22 cellular contexts compared by ENCODE assay signal in genomic region chr6:122005661-122006060, GRCh38.
DNase-seq lines count a peak whose midpoint lies in the region; ATAC-seq, FAIRE-seq and TF ChIP-seq lines count a peak whose summit lies in the region.
"Had no signal": no experiment of that assay in that cellular context is flagged by ENCODE, and none has a peak within 500 bp of the region (broad histone marks: within the 10 kb centered on the region; RNA-seq: fewer than 3 reads in every experiment).

No MANE protein-coding gene starts in this region.

- peak; percentile 1 for DNase-seq in GM23248
- DNase-seq in astrocyte (ENCODE audit: low read depth), result peak; percentile 11
- DNase-seq in smooth muscle cell (lab: John Stamatoyannopoulos, UW; ENCODE audit: unreplicated experiment), result no peak
- DNase-seq in right lobe of liver, result no peak
- DNase-seq: AML-193; CD4-positive, alpha-beta T cell; DMS53; KBM-7; MG63; NCI-H2029; NCI-H446; NCI-H524 treated with DMSO at 0.1 percent for 48 hours; NCI-H774; SIG-M5 had no signal

- H3K9me3 ChIP-seq in GM23248 (ENCODE audit: low read depth) (no peaks in the 10 kb centered on the region), astrocyte (ENCODE audit: insufficient read depth, low read depth, low read length) (no peaks in the 10 kb centered on the region), iPS-18a (ENCODE audit: control insufficient read depth, low read depth, low read length) (no peaks in the 10 kb centered on the region), smooth muscle cell (replicated peaks; ENCODE audit: low read depth) (no peaks in the 10 kb centered on the region), right lobe of liver (no peaks in the 10 kb centered on the region)
- H3K9me3 ChIP-seq: BLaER1 treated with 17β-estradiol and CSF1 and Interleukin-3, amounts not matched to agents 10 nM and 100 nM; MG63 had no signal

- H3F3A ChIP-seq in GM23248 (ENCODE audit: insufficient read depth) (peaks cover 19% of the 10 kb centered on the region), smooth muscle cell (ENCODE audit: low read depth) (no peaks in the 10 kb centered on the region)

- H4K20me1 ChIP-seq in GM23248 (ENCODE audit: insufficient read depth) (no peaks in the 10 kb centered on the region), astrocyte (ENCODE audit: insufficient read depth, low read length) (no peaks in the 10 kb centered on the region), smooth muscle cell (ENCODE audit: low read depth) (no peaks in the 10 kb centered on the region)
- H4K20me1 ChIP-seq: BLaER1 treated with 17β-estradiol and CSF1 and Interleukin-3, amounts not matched to agents 10 nM and 100 nM had no signal

- WGBS in GM23248 (ENCODE audit: low coverage in 1 of 2, low lambda C conversion rate in 2 of 2, missing lambda C conversion rate in 2 of 2), 2 experiments, result 60 to 66% methylated on average over 3 of the region's 3 CpGs
- WGBS in smooth muscle cell (ENCODE audit: low lambda C conversion rate), result 51% methylated on average over 3 of the region's 3 CpGs
- WGBS in right lobe of liver (ENCODE audit: insufficient coverage, low coverage, low lambda C conversion rate, missing lambda C conversion rate), result 28% methylated on average over 3 of the region's 3 CpGs

- in situ Hi-C loops in GM23248 (cut with MboI), result no loop called here

- H3K79me2 ChIP-seq in GM23248 (ENCODE audit: insufficient read depth) (no peaks in the 10 kb centered on the region), astrocyte (ENCODE audit: insufficient read depth, low read length) (no peaks in the 10 kb centered on the region), smooth muscle cell (ENCODE audit: low read depth) (no peaks in the 10 kb centered on the region)

- no peak overlapping the region for H3K27ac Mint-ChIP-seq in astrocyte (ENCODE audit: unreplicated experiment)
- H3K27ac Mint-ChIP-seq: CD4-positive, alpha-beta T cell had no signal

- H3K27me3 Mint-ChIP-seq in astrocyte (ENCODE audit: low read depth, unreplicated experiment), result peaks cover 3% of the 10 kb centered on the region

- 0 out of 2 replicates have a peak, but pooled peaks cover 7% of the 10 kb centered on the region for H3K9me2 ChIP-seq in GM23248 (ENCODE audit: insufficient read depth)

- H2AFZ ChIP-seq in GM23248 (peak overlapping the region; percentile 35), astrocyte (ENCODE audit: low read depth, low read length) (no peak overlapping the region), smooth muscle cell (ENCODE audit: low read depth) (peak overlapping the region; percentile 12)

- intact Hi-C loops in right lobe of liver (cut with DNase I), result no loop called here

- H3K4me2 ChIP-seq in GM23248 (ENCODE audit: unreplicated experiment), result peak overlapping the region; percentile 10
- H3K4me2 ChIP-seq in astrocyte (ENCODE audit: low read length), result peak overlapping the region; percentile 3
- peak overlapping the region; percentile 37 for H3K4me2 ChIP-seq in smooth muscle cell
- H3K4me2 ChIP-seq: BLaER1 treated with 17β-estradiol and CSF1 and Interleukin-3, amounts not matched to agents 10 nM and 100 nM had no signal

- peaks cover 39% of the 10 kb centered on the region for H3K4me1 ChIP-seq in GM23248 (ENCODE audit: insufficient read depth)
- peaks cover 6% of the 10 kb centered on the region for H3K4me1 ChIP-seq in astrocyte (ENCODE audit: insufficient read depth, low read length)
- peaks cover 41% of the 10 kb centered on the region for H3K4me1 ChIP-seq in iPS-18a (ENCODE audit: control insufficient read depth, low read depth, low read length)
- H3K4me1 ChIP-seq in smooth muscle cell (ENCODE audit: low read depth), result peaks cover 35% of the 10 kb centered on the region
- H3K4me1 ChIP-seq in right lobe of liver, result no peaks in the 10 kb centered on the region
- H3K4me1 ChIP-seq: BLaER1 treated with 17β-estradiol and CSF1 and Interleukin-3, amounts not matched to agents 10 nM and 100 nM had no signal

- TF ChIP-seq POLR2A in right lobe of liver (IDR thresholded peaks at IDR 0.05), result no peak

- H3K9ac ChIP-seq in GM23248, result no peak overlapping the region
- no peak overlapping the region for H3K9ac ChIP-seq in astrocyte (ENCODE audit: low read length)
- no peak overlapping the region for H3K9ac ChIP-seq in iPS-18a (ENCODE audit: low read length)
- H3K9ac ChIP-seq in smooth muscle cell (ENCODE audit: low read depth), result peak overlapping the region; percentile 10
- H3K9ac ChIP-seq: BLaER1 treated with 17β-estradiol and CSF1 and Interleukin-3, amounts not matched to agents 10 nM and 100 nM had no signal

- no peak overlapping the region for H3K4me3 ChIP-seq in GM23248
- H3K4me3 ChIP-seq in astrocyte (ENCODE audit: insufficient read depth, low read depth, low read length), result no peak overlapping the region
- H3K4me3 ChIP-seq in iPS-18a (ENCODE audit: low read length), result no peak overlapping the region
- H3K4me3 ChIP-seq in smooth muscle cell, result no peak overlapping the region
- no peak overlapping the region for H3K4me3 ChIP-seq in right lobe of liver
- H3K4me3 ChIP-seq: BLaER1 treated with 17β-estradiol and CSF1 and Interleukin-3, amounts not matched to agents 10 nM and 100 nM; MG63 had no signal

- peaks cover 3% of the 10 kb centered on the region for H3K4me1 Mint-ChIP-seq in astrocyte (ENCODE audit: low read depth, unreplicated experiment)

- FAIRE-seq in astrocyte (lab: Jason Lieb, UNC), result no peak
- FAIRE-seq: A204.1, HTR-8/SVneo, RCC 7860 had no signal

- H3K9me3 Mint-ChIP-seq in astrocyte (ENCODE audit: unreplicated experiment), result no peaks in the 10 kb centered on the region
- H3K9me3 Mint-ChIP-seq: CD4-positive, alpha-beta T cell had no signal

- H3K36me3 Mint-ChIP-seq in astrocyte (ENCODE audit: low read depth, unreplicated experiment), result no peaks in the 10 kb centered on the region

- H3K4me3 Mint-ChIP-seq in astrocyte (ENCODE audit: unreplicated experiment), result no peak overlapping the region
- H3K4me3 Mint-ChIP-seq: CD4-positive, alpha-beta T cell had no signal

- H3K27me3 ChIP-seq in GM23248 (replicated peaks; ENCODE audit: insufficient read depth) (no peaks in the 10 kb centered on the region), astrocyte (ENCODE audit: insufficient read depth, low read length) (no peaks in the 10 kb centered on the region), iPS-18a (ENCODE audit: control insufficient read depth, insufficient read depth, low read length) (no peaks in the 10 kb centered on the region), smooth muscle cell (ENCODE audit: low read depth) (no peaks in the 10 kb centered on the region), right lobe of liver (no peaks in the 10 kb centered on the region)
- H3K27me3 ChIP-seq: BLaER1 treated with 17β-estradiol and CSF1 and Interleukin-3, amounts not matched to agents 10 nM and 100 nM; MG63 had no signal

- ATAC-seq in GM19467 (IDR thresholded peaks at IDR 0.05; ENCODE audit: unreplicated experiment) (no peak), HG03095 (IDR thresholded peaks at IDR 0.05; ENCODE audit: unreplicated experiment) (no peak), right lobe of liver (no peak)
- ATAC-seq: HCT116 had no signal

- H3K27ac ChIP-seq in GM23248 (no peak overlapping the region), astrocyte (ENCODE audit: low read depth, low read length) (no peak overlapping the region), iPS-18a (ENCODE audit: low read length) (peak overlapping the region; percentile 9), smooth muscle cell (ENCODE audit: low read depth) (peak overlapping the region; percentile 28), right lobe of liver (no peak overlapping the region)
- H3K27ac ChIP-seq: BLaER1 treated with 17β-estradiol and CSF1 and Interleukin-3, amounts not matched to agents 10 nM and 100 nM had no signal

- no peak for TF ChIP-seq CTCF in astrocyte (IDR thresholded peaks at IDR 0.05; ENCODE audit: insufficient read depth, low read depth, low read length)
- no peak for TF ChIP-seq CTCF in smooth muscle cell (IDR thresholded peaks at IDR 0.05; ENCODE audit: borderline replicate concordance, insufficient read depth, poor library complexity, severe bottlenecking)
- TF ChIP-seq CTCF in right lobe of liver (IDR thresholded peaks at IDR 0.05), result no peak

- no peaks in the 10 kb centered on the region for H3K36me3 ChIP-seq in GM23248 (ENCODE audit: low read depth)
- H3K36me3 ChIP-seq in astrocyte (ENCODE audit: insufficient read depth, low read length), result no peaks in the 10 kb centered on the region
- no peaks in the 10 kb centered on the region for H3K36me3 ChIP-seq in iPS-18a (ENCODE audit: control insufficient read depth, low read depth, low read length)
- no peaks in the 10 kb centered on the region for H3K36me3 ChIP-seq in smooth muscle cell (ENCODE audit: low read depth)
- no peaks in the 10 kb centered on the region for H3K36me3 ChIP-seq in right lobe of liver
- H3K36me3 ChIP-seq: BLaER1 treated with 17β-estradiol and CSF1 and Interleukin-3, amounts not matched to agents 10 nM and 100 nM; MG63 had no signal

Comparison
In these comparisons a context has a peak if more than half of its experiments do, and no peak if none do; other contexts are left out.
1. DNase-seq: peak in GM23248 (single experiment) and astrocyte (single experiment); none in smooth muscle cell (single experiment) and right lobe of liver (0 of 3).
2. H3K27ac ChIP-seq: peak in iPS-18a (single experiment) and smooth muscle cell (single experiment); none in GM23248 (single experiment), astrocyte (single experiment) and right lobe of liver (0 of 3).
3. Peak in every context shown above with its lines, with median percentiles within 50 percentile points of each other: H3K4me2 ChIP-seq.